In the genomic region with DNA sequence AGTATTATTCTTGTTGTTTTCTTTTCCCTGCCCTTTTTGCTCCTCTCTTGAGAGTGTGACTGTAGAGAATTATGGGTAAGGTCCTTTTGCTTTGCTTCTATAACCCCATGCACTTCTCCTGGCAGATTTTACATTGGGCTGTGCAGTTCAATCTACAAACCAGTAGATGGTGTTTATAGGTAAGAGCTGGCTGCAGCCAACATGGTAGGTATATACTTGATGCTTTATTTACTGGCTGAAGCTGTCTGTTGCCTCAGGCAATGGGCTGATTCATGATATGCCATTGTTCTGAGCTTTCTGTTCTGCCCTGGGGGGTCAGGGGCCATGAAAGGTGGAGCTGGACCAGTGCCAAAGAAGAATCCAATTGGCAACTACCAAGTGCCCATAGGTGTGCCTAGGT, we compare ENCODE assay signal across 11 cellular contexts. TPM values are rescaled to one million over a fixed set of nuclear protein-coding genes. Genes with fewer than 3 reads are reported as not detected.
A peak's percentile ranks its signal among the peaks of the same experiment; 100 is the strongest.
DNase-seq lines count a peak whose midpoint lies in the region; ATAC-seq and TF ChIP-seq lines count a peak whose summit lies in the region.
"Had no signal": no experiment of that assay in that cellular context is flagged by ENCODE, and none has a peak within 500 bp of the region (broad histone marks: within the 10 kb centered on the region; RNA-seq: fewer than 3 reads in every experiment).

No MANE protein-coding gene starts in this region.

- no peaks in the 10 kb centered on the region for H3K4me1 ChIP-seq in foreskin keratinocyte

- no peak overlapping the region for H3K27ac ChIP-seq in foreskin keratinocyte

- peak; percentile 30 for TF ChIP-seq CTCF in foreskin keratinocyte (conservative IDR thresholded peaks at IDR 0.05)

- ATAC-seq in GM19372 (IDR thresholded peaks at IDR 0.05; ENCODE audit: low read depth, unreplicated experiment), result peak; percentile 53
- peak; percentile 60 for ATAC-seq in foreskin keratinocyte
- ATAC-seq in HG02610 (IDR thresholded peaks at IDR 0.05; ENCODE audit: unreplicated experiment), result no peak

- in situ Hi-C loops in Caki2 (cut with HindIII; ENCODE audit: low pct_unique_long_range_greater_than_20kb, low sequenced_read_pairs), result no loop called here

- no peaks in the 10 kb centered on the region for H3K27me3 ChIP-seq in foreskin keratinocyte

- DNase-seq in Caki2 (ENCODE audit: low read depth) (peak; percentile 2), LoVo (ENCODE audit: low spot score) (peak; percentile 6), foreskin keratinocyte (peak in 1 of 2 donors; percentile 19), NCI-H2196 (lab: John Stamatoyannopoulos, UW; ENCODE audit: unreplicated experiment) (no peak), NOMO-1 treated with DMSO at 0.1 percent for 48 hours (lab: John Stamatoyannopoulos, UW; ENCODE audit: unreplicated experiment) (no peak)
- DNase-seq in activated CD4-positive, alpha-beta T cell treated with anti-CD3 and anti-CD28 coated beads, Interleukin-2, amount 50 U/mL, for 48 hours, result no peak
- DNase-seq: NCI-H187 treated with DMSO at 0.1 percent for 48 hours; stimulated activated CD4-positive, alpha-beta T cell treated with anti-CD3 and anti-CD28 coated beads, Interleukin-4, amount 100 ng/mL, for 24 hours had no signal

RNA-seq across cellular contexts. Expression of a gene that starts 48.3 kb away (rescaled TPM):
- total RNA-seq in Caki2 (2014; rRNA removed; shearing (Covaris generic); ENCODE audit: low replicate concordance), result not detected in 2 replicates
- not detected in 2 replicates for total RNA-seq in foreskin keratinocyte
- polyA plus RNA-seq in foreskin keratinocyte, result not detected in 2 replicates
- total RNA-seq: fibroblast of lung had no signal
- polyA plus RNA-seq: fibroblast of lung had no signal

Comparison
In these comparisons a context has a peak if more than half of its experiments do, and no peak if none do; other contexts are left out.
1. DNase-seq: peak in Caki2 (single experiment) and LoVo (single experiment); none in activated CD4-positive, alpha-beta T cell treated with anti-CD3 and anti-CD28 coated beads, Interleukin-2, amount 50 U/mL, for 48 hours (0 of 2), NCI-H2196 (single experiment) and NOMO-1 treated with DMSO at 0.1 percent for 48 hours (single experiment).